In genomic region chr4:145935253-145936141, GRCh38 we compare ENCODE assay signal across 9 cellular contexts. TPM values are rescaled to one million over a fixed set of nuclear protein-coding genes. Genes with fewer than 3 reads are reported as not detected.
DNase-seq lines count a peak whose midpoint lies in the region; ATAC-seq, FAIRE-seq and TF ChIP-seq lines count a peak whose summit lies in the region.
"Had no signal": no experiment of that assay in that cellular context is flagged by ENCODE, and none has a peak within 500 bp of the region (broad histone marks: within the 10 kb centered on the region; RNA-seq: fewer than 3 reads in every experiment).

No MANE protein-coding gene starts in this region.

- ATAC-seq in HG02798 (IDR thresholded peaks at IDR 0.05; ENCODE audit: poor library complexity, unreplicated experiment), result peak; percentile 30
- no peak for ATAC-seq in aorta (ENCODE audit: low FRiP score)

- WGBS in SK-N-SH (ENCODE audit: low lambda C conversion rate), result 13% methylated on average over 18 of the region's 18 CpGs
- 5 to 7% methylated on average over 18 of the region's 18 CpGs for WGBS in aorta, 2 donors

- intact Hi-C loops in endothelial cell of umbilical vein (cut with micrococcal nuclease) (loop anchor here (1.0 to 10.0 kb wide), 7 partner anchors 57 to 838 kb away; partner anchors contain the start of genes ABCE1, ANAPC10 and SLC10A7), aorta (cut with DNase I) (loop anchor here (2.0 to 10.0 kb wide), 6 partner anchors 48 to 587 kb away; partner anchors contain the start of genes MMAA (in 2 of the 2) and SLC10A7 (in 1 of the 2))

- CTCF ChIA-PET in SK-N-SH (lab: Yijun Ruan, JAX), result interaction anchor here (2.3 kb wide), 1 partner anchor 319 kb away, joined by 6 read pairs; no protein-coding TSS in a partner anchor
- CTCF ChIA-PET in endothelial cell of umbilical vein (lab: Charles Lee), result interaction anchor here (0.8 kb wide), 1 partner anchor 14 kb away, joined by 3 read pairs; no protein-coding TSS in a partner anchor

- H3K9me1 ChIP-seq in endothelial cell of umbilical vein (replicated peaks; ENCODE audit: control insufficient read depth, extremely low read depth, insufficient read depth, low read length), result no peaks in the 10 kb centered on the region

- peak overlapping the region; percentile 93 for H3K9ac ChIP-seq in SK-N-SH
- peak overlapping the region; percentile 80 for H3K9ac ChIP-seq in endothelial cell of umbilical vein (replicated peaks; ENCODE audit: extremely low read depth, insufficient read depth, low read length)
- H3K9ac ChIP-seq in mucosa of stomach (ENCODE audit: low read length), result peak overlapping the region; percentile 88

- peak overlapping the region; percentile 75 for H3K27ac ChIP-seq in 22Rv1
- peak overlapping the region; percentile 89 to 97 for H3K27ac ChIP-seq in SK-N-SH (ENCODE audit: low read depth in 2 of 2, low read length in 1 of 2)
- peak overlapping the region; percentile 71 for H3K27ac ChIP-seq in endothelial cell of umbilical vein (ENCODE audit: insufficient read depth, low read depth, low read length)
- H3K27ac ChIP-seq in aorta (ENCODE audit: low read depth in 1 of 2, low read length in 2 of 2), result peak overlapping the region; percentile 74 to 79
- H3K27ac ChIP-seq: HL-60 had no signal

- H3K27me3 ChIP-seq in SK-N-SH (ENCODE audit: insufficient read depth) (no peaks in the 10 kb centered on the region), endothelial cell of umbilical vein (ENCODE audit: control insufficient read depth in 2 of 2, insufficient read depth in 2 of 2, low read length in 2 of 2) (no peaks in the 10 kb centered on the region), mucosa of stomach (ENCODE audit: control insufficient read depth, insufficient read depth, low read length) (no peaks in the 10 kb centered on the region), aorta (ENCODE audit: control insufficient read depth in 1 of 2, insufficient read depth in 2 of 2, low read length in 1 of 2) (no peaks in the 10 kb centered on the region)

- peaks cover 10% of the 10 kb centered on the region; the same call in 1 of the 2 replicates for H4K20me1 ChIP-seq in SK-N-SH (ENCODE audit: insufficient read depth)
- no peaks in the 10 kb centered on the region for H4K20me1 ChIP-seq in endothelial cell of umbilical vein (replicated peaks; ENCODE audit: control insufficient read depth, extremely low read depth, insufficient read depth, low read length)

- DNase-seq in GM10266 (ENCODE audit: extremely low spot score) (peak; percentile 61), SK-N-SH (peak; percentile 50), endothelial cell of umbilical vein (ENCODE audit: low read depth, low spot score) (peak; percentile 47), aorta (no peak)
- no peak for DNase-seq in NK-92 treated with Interleukin-12 subunit alpha and Interleukin-12 subunit beta, amount 100 ng/mL, for 24 hours (lab: John Stamatoyannopoulos, UW)

- no peak for TF ChIP-seq RAD21 in SK-N-SH (IDR thresholded peaks at IDR 0.05; ENCODE audit: low read length)

- H3K4me3 ChIP-seq in SK-N-SH (ENCODE audit: low read depth in 2 of 2, low read length in 1 of 2) (peak overlapping the region; percentile 76 to 85), endothelial cell of umbilical vein (replicated peaks in 1 of 3; ENCODE audit: insufficient read depth in 1 of 3, low read depth in 1 of 3, low read length in 3 of 3) (peak overlapping the region; percentile 17 to 81 (median 62)), mucosa of stomach (ENCODE audit: low read length) (peak overlapping the region; percentile 78), aorta (ENCODE audit: low read length in 2 of 2) (peak overlapping the region; percentile 92 to 100)

- H2AFZ ChIP-seq in SK-N-SH (ENCODE audit: low read depth) (peak overlapping the region; percentile 74), endothelial cell of umbilical vein (ENCODE audit: low read depth, low read length) (peak overlapping the region; percentile 71)

- H3K9me3 ChIP-seq in SK-N-SH (no peaks in the 10 kb centered on the region), endothelial cell of umbilical vein (replicated peaks; ENCODE audit: control insufficient read depth, insufficient read depth, low read length) (no peaks in the 10 kb centered on the region), mucosa of stomach (ENCODE audit: control insufficient read depth, low read length) (no peaks in the 10 kb centered on the region), aorta (ENCODE audit: control insufficient read depth, low read length) (no peaks in the 10 kb centered on the region)

- POLR2A ChIA-PET in SK-N-SH (lab: Yijun Ruan, JAX), result interaction anchor here (0.6 to 1.4 kb wide), 3 partner anchors 190 to 755 kb away, joined by 3 to 4 read pairs (median 4); partner anchors contain the start of gene MMAA
- POLR2A ChIA-PET in endothelial cell of umbilical vein (lab: Charles Lee), result no interaction called here

- H3K79me2 ChIP-seq in SK-N-SH (ENCODE audit: insufficient read depth), result peaks cover 75% of the 10 kb centered on the region
- H3K79me2 ChIP-seq in endothelial cell of umbilical vein (ENCODE audit: control insufficient read depth, insufficient read depth, low read length), result peaks cover 37% of the 10 kb centered on the region

- BruUV-seq in endothelial cell of umbilical vein (replicated peaks; lab: Mats Ljungman, UMichigan), result no TSS peak

- no peak for TF ChIP-seq EP300 in SK-N-SH (IDR thresholded peaks at IDR 0.05; ENCODE audit: borderline replicate concordance in 1 of 2, low read depth in 1 of 2, low read length in 1 of 2)

- H3K4me2 ChIP-seq in SK-N-SH (peak overlapping the region; percentile 94), endothelial cell of umbilical vein (ENCODE audit: insufficient read depth, low read length) (peak overlapping the region; percentile 58)

- no peak for TF ChIP-seq POLR2A in endothelial cell of umbilical vein (IDR thresholded peaks at IDR 0.05; ENCODE audit: low read depth, low read length)

- no peak for FAIRE-seq in endothelial cell of umbilical vein (lab: Jason Lieb, UNC)

- TF ChIP-seq CTCF in 22Rv1 (IDR thresholded peaks at IDR 0.05), result no peak
- TF ChIP-seq CTCF in GM10266 (IDR thresholded peaks at IDR 0.05; ENCODE audit: control insufficient read depth, insufficient read depth, low read depth, missing control alignments), result no peak
- TF ChIP-seq CTCF in SK-N-SH (IDR thresholded peaks at IDR 0.05), result no peak
- no peak for TF ChIP-seq CTCF in endothelial cell of umbilical vein (IDR thresholded peaks at IDR 0.05; ENCODE audit: extremely low read depth in 1 of 2, insufficient read depth in 1 of 2, low read depth in 1 of 2, low read length in 2 of 2)

- dilution Hi-C loops in endothelial cell of umbilical vein (cut with MboI; ENCODE audit: extremely low pct_ligation_motif_present, low sequenced_read_pairs), result no loop called here

- H3K36me3 ChIP-seq in SK-N-SH (replicated peaks in 1 of 2; ENCODE audit: control insufficient read depth in 1 of 2, insufficient read depth in 2 of 2, low read length in 1 of 2) (peaks cover 0 to 8% of the 10 kb centered on the region in 2 experiments), endothelial cell of umbilical vein (ENCODE audit: control insufficient read depth in 2 of 2, extremely low read depth in 1 of 2, insufficient read depth in 2 of 2, low read length in 2 of 2) (no peaks in the 10 kb centered on the region), mucosa of stomach (ENCODE audit: control insufficient read depth, insufficient read depth, low read length) (no peaks in the 10 kb centered on the region), aorta (ENCODE audit: control insufficient read depth in 1 of 2, insufficient read depth in 2 of 2, low read length in 1 of 2) (no peaks in the 10 kb centered on the region)

- peaks cover 18% of the 10 kb centered on the region for H3F3A ChIP-seq in SK-N-SH (replicated peaks; ENCODE audit: insufficient read depth)

- H3K9me2 ChIP-seq in SK-N-SH, result no peaks in the 10 kb centered on the region

- H3K4me1 ChIP-seq in SK-N-SH (ENCODE audit: control insufficient read depth in 1 of 2, insufficient read depth in 2 of 2, low read depth in 1 of 2, low read length in 1 of 2) (peaks cover 41 to 51% of the 10 kb centered on the region in 2 experiments), endothelial cell of umbilical vein (ENCODE audit: control insufficient read depth, extremely low read depth, insufficient read depth, low read length) (peaks cover 22% of the 10 kb centered on the region), mucosa of stomach (ENCODE audit: control insufficient read depth, insufficient read depth, low read length) (peaks cover 17% of the 10 kb centered on the region), aorta (ENCODE audit: control insufficient read depth in 1 of 2, insufficient read depth in 2 of 2, low read length in 2 of 2) (peaks cover 4 to 8% of the 10 kb centered on the region in 2 donors)

TF ChIP-seq in SK-N-SH, 30 proteins besides CTCF, POLR2A, EP300 and RAD21:
- peak; percentile 61; the same call in 1 of the 2 replicates for TF ChIP-seq RXRA (IDR thresholded peaks at IDR 0.05; ENCODE audit: borderline replicate concordance, low read depth)
- peak; percentile 3; the same call in 1 of the 2 replicates for TF ChIP-seq TCF12 (IDR thresholded peaks at IDR 0.05)
- TF ChIP-seq POLR2AphosphoS5 (IDR thresholded peaks at IDR 0.05; ENCODE audit: low read depth, low read length), result peak; percentile 15; the same call in 1 of the 2 replicates
- no peak for TF ChIP-seq NRF1 (IDR thresholded peaks at IDR 0.05; ENCODE audit: low read depth, low read length)

TF ChIP-seq in endothelial cell of umbilical vein, 7 proteins besides CTCF, POLR2A, EP300 and RAD21:
- TF ChIP-seq JUN (IDR thresholded peaks at IDR 0.05; ENCODE audit: borderline replicate concordance, insufficient read depth, insufficient read length, low read depth), result no peak

RNA-seq across cellular contexts. Expression of gene ZNF827, which starts 3.1 kb away (rescaled TPM):
- polyA plus RNA-seq in SK-N-SH (2012; rRNA removed) (20.9 and 23.2 TPM in 2 replicates), endothelial cell of umbilical vein (18.5 and 23.7 TPM in 2 replicates), aorta (1 to 10 TPM; 2.6 to 5.1 TPM)
- polyA plus RNA-seq in SK-N-SH (2012; cell fraction: cytosol; rRNA removed), result 9.2 and 15.9 TPM in 2 replicates
- 93.0 and 172 TPM in 2 replicates for polyA plus RNA-seq in SK-N-SH (2012; cell fraction: nucleus; rRNA removed)
- total RNA-seq in endothelial cell of umbilical vein (16.9 and 22.1 TPM in 2 replicates), aorta (10 to 100 TPM; 19.5 to 29.2 TPM)
- polyA plus RNA-seq in endothelial cell of umbilical vein (2011; cell fraction: cytosol; rRNA removed), result 12.3 and 12.9 TPM in 2 replicates
- polyA plus RNA-seq in endothelial cell of umbilical vein (2011; cell fraction: nucleus; rRNA removed), result 39.9 and 52.9 TPM in 2 replicates
- polyA plus RNA-seq in endothelial cell of umbilical vein (2012), result 7.3 and 12.5 TPM in 2 replicates
- 25.5 and 30.5 TPM in 2 replicates for polyA minus RNA-seq in endothelial cell of umbilical vein
- polyA minus RNA-seq in endothelial cell of umbilical vein (2011; cell fraction: cytosol; rRNA and poly(A)+ RNA removed), result not detected
- 37.3 and 44.8 TPM in 2 replicates for polyA minus RNA-seq in endothelial cell of umbilical vein (2011; cell fraction: nucleus; rRNA and poly(A)+ RNA removed)

Comparison
In these comparisons a context has a peak if more than half of its experiments do, and no peak if none do; other contexts are left out.
1. DNase-seq: peak in GM10266 (single experiment), SK-N-SH (single experiment) and endothelial cell of umbilical vein (single experiment); none in aorta (0 of 2) and NK-92 treated with Interleukin-12 subunit alpha and Interleukin-12 subunit beta, amount 100 ng/mL, for 24 hours (single experiment).
2. Peak in every context shown above with its lines, with median percentiles within 50 percentile points of each other: H3K27ac ChIP-seq, H3K4me3 ChIP-seq and H3K9ac ChIP-seq.